ENCODE assay signal across 9 cellular contexts in the genomic region with DNA sequence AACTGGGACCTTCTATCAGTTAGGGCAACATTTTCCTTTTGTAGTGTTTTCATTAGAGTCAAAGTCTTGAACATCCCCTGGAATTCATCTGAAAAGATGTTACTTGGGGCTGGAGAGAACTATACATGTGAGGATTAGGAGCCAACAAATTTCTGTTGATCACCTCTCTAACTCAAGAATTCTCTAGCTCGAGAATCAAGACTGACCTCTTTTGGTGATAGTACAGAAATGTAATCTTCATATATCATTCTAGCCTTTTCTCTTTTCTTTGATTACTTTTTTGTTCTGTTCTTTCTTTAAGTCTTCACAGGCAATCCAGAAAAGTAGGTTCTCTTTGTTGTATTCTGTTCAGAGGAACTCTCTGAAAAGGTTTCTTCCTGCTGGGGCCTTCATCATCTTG. TPM values are rescaled to one million over a fixed set of nuclear protein-coding genes. Genes with fewer than 3 reads are reported as not detected.
DNase-seq lines count a peak whose midpoint lies in the region; TF ChIP-seq lines count a peak whose summit lies in the region.
"Had no signal": no experiment of that assay in that cellular context is flagged by ENCODE, and none has a peak within 500 bp of the region (broad histone marks: within the 10 kb centered on the region; RNA-seq: fewer than 3 reads in every experiment).

No MANE protein-coding gene starts in this region.

- no peaks in the 10 kb centered on the region for H3K9me3 ChIP-seq in prostate gland

- peaks cover 8% of the 10 kb centered on the region for H3K4me1 ChIP-seq in prostate gland (replicated peaks)

- H3K36me3 ChIP-seq in prostate gland: no peaks in the 10 kb centered on the region

- peak in 1 of 4 experiments; percentile 24 for TF ChIP-seq CTCF in prostate gland (IDR thresholded peaks at IDR 0.05)

- peak overlapping the region; percentile 83 to 85 for H3K27ac ChIP-seq in prostate gland

- DNase-seq in DMS 273 (lab: John Stamatoyannopoulos, UW; ENCODE audit: unreplicated experiment) (peak; percentile 32), DMS 273 treated with DMSO at 0.1 percent for 48 hours (lab: John Stamatoyannopoulos, UW) (no peak), NCI-H748 treated with DMSO at 0.1 percent for 48 hours (lab: John Stamatoyannopoulos, UW) (peak; percentile 36), dermis blood vessel endothelial cell (peak; percentile 33), prostate gland (ENCODE audit: low spot score) (no peak), glomerular visceral epithelial cell (ENCODE audit: extremely low spot score) (no peak), NCI-H524 treated with DMSO at 0.1 percent for 48 hours (lab: John Stamatoyannopoulos, UW) (no peak), HEK293T (ENCODE audit: extremely low spot score) (no peak)
- DNase-seq: 8988T had no signal

- 15% methylated on average over 1 of the region's 1 CpG for WGBS in prostate gland

- H3K4me3 ChIP-seq in prostate gland: no peak overlapping the region

- intact Hi-C loops in prostate gland (cut with DNase I): no loop called here

- no peak for TF ChIP-seq POLR2A in prostate gland (IDR thresholded peaks at IDR 0.05)

- H3K27me3 ChIP-seq in prostate gland (replicated peaks; ENCODE audit: insufficient read depth): no peaks in the 10 kb centered on the region

- POLR2A ChIA-PET in HEK293T (lab: Yijun Ruan, JAX): no interaction called here

- CTCF ChIA-PET in HEK293T (lab: Yijun Ruan, JAX): interaction anchor here (1.6 kb wide), 1 partner anchor 18 kb away, joined by 5 read pairs; no protein-coding TSS in a partner anchor

TF ChIP-seq in HEK293T, 16 proteins besides CTCF, POLR2A, EP300 and RAD21:
- TF ChIP-seq LEF1 (IDR thresholded peaks at IDR 0.05; ENCODE audit: borderline replicate concordance): no peak
- no peak for TF ChIP-seq FOXA1 (IDR thresholded peaks at IDR 0.05)
- no peak for TF ChIP-seq L3MBTL2 (conservative IDR thresholded peaks at IDR 0.05)
- no peak for TF ChIP-seq SUZ12 (IDR thresholded peaks at IDR 0.05)
- TF ChIP-seq ELF4 (IDR thresholded peaks at IDR 0.05): no peak
- no peak for TF ChIP-seq FOXM1 (IDR thresholded peaks at IDR 0.05; ENCODE audit: borderline replicate concordance)
- TF ChIP-seq CTBP1 (IDR thresholded peaks at IDR 0.05; ENCODE audit: borderline replicate concordance): no peak
TF ChIP-seq in HEK293T: peak in this region for 0.

RNA-seq across cellular contexts. Expression of a gene that starts 26.4 kb away (rescaled TPM):
- total RNA-seq in dermis blood vessel endothelial cell: 95.5 and 124 TPM in 2 replicates
- 100 to 1,000 TPM; 108 to 123 TPM for total RNA-seq in prostate gland

Comparison
In these comparisons a context has a peak if more than half of its experiments do, and no peak if none do; other contexts are left out.
1. DNase-seq: peak in DMS 273 (single experiment), NCI-H748 treated with DMSO at 0.1 percent for 48 hours (single experiment) and dermis blood vessel endothelial cell (single experiment); none in DMS 273 treated with DMSO at 0.1 percent for 48 hours (single experiment), prostate gland (single experiment), glomerular visceral epithelial cell (single experiment), NCI-H524 treated with DMSO at 0.1 percent for 48 hours (single experiment) and HEK293T (single experiment).